Comparison of ENCODE assay signal across 8 cellular contexts in genomic region chr4:119284876-119285611, GRCh38. TPM values are rescaled to one million over a fixed set of nuclear protein-coding genes. Genes with fewer than 3 reads are reported as not detected.
DNase-seq lines count a peak whose midpoint lies in the region; ATAC-seq and TF ChIP-seq lines count a peak whose summit lies in the region.

No MANE protein-coding gene starts in this region.

- H3K4me1 Mint-ChIP-seq in activated CD8-positive, alpha-beta memory T cell treated with anti-CD3 and anti-CD28 coated beads, Interleukin-2, amount 10 ng/mL, durations not matched to agents 7 days and 5 days = peaks cover 14% of the 10 kb centered on the region

- no peak for DNase-seq in activated CD8-positive, alpha-beta memory T cell treated with anti-CD3 and anti-CD28 coated beads, Interleukin-2, amount 10 ng/mL, durations not matched to agents 7 days and 5 days
- no peak for DNase-seq in activated CD8-positive, alpha-beta memory T cell treated with anti-CD3 and anti-CD28 coated beads, Interleukin-2, amount 50 U/mL, for 48 hours
- DNase-seq in LNCaP clone FGC (ENCODE audit: low read depth) (no peak), epithelial cell of esophagus (ENCODE audit: low read depth) (no peak), sciatic nerve (ENCODE audit: low spot score) (no peak), GM19240 (ENCODE audit: insufficient read length, low spot score) (no peak), NCI-H187 treated with DMSO at 0.1 percent for 48 hours (lab: John Stamatoyannopoulos, UW) (no peak), SW 1271 (lab: John Stamatoyannopoulos, UW) (no peak)

- H3K36me3 Mint-ChIP-seq in activated CD8-positive, alpha-beta memory T cell treated with anti-CD3 and anti-CD28 coated beads, Interleukin-2, amount 10 ng/mL, durations not matched to agents 7 days and 5 days = peaks cover under 1% of the 10 kb centered on the region

- ATAC-seq in activated CD8-positive, alpha-beta memory T cell treated with anti-CD3 and anti-CD28 coated beads, Interleukin-2, amount 10 ng/mL, durations not matched to agents 7 days and 5 days = peak; percentile 83
- peak; percentile 16 for ATAC-seq in sciatic nerve

- CTCF ChIA-PET in activated CD8-positive, alpha-beta memory T cell treated with anti-CD3 and anti-CD28 coated beads, Interleukin-2, amount 10 ng/mL, durations not matched to agents 7 days and 5 days (lab: Charles Lee) = interaction anchor here (1.2 kb wide), 1 partner anchor 244 kb away, joined by 3 read pairs; no protein-coding TSS in a partner anchor

- intact Hi-C loops in sciatic nerve (cut with DNase I) = loop anchor here (10.0 kb wide), 2 partner anchors 250 to 300 kb away; no protein-coding TSS in a partner anchor

- H3K4me3 ChIP-seq in LNCaP clone FGC (ENCODE audit: low read depth, low read length) = peak overlapping the region; percentile 27
- H3K4me3 ChIP-seq in epithelial cell of esophagus (ENCODE audit: low read length) = peak overlapping the region; percentile 9

- H3K27me3 Mint-ChIP-seq in activated CD8-positive, alpha-beta memory T cell treated with anti-CD3 and anti-CD28 coated beads, Interleukin-2, amount 10 ng/mL, durations not matched to agents 7 days and 5 days = no peaks in the 10 kb centered on the region

- no peaks in the 10 kb centered on the region for H3K9me3 Mint-ChIP-seq in activated CD8-positive, alpha-beta memory T cell treated with anti-CD3 and anti-CD28 coated beads, Interleukin-2, amount 10 ng/mL, durations not matched to agents 7 days and 5 days (ENCODE audit: low read depth)

- H3K27ac Mint-ChIP-seq in activated CD8-positive, alpha-beta memory T cell treated with anti-CD3 and anti-CD28 coated beads, Interleukin-2, amount 10 ng/mL, durations not matched to agents 7 days and 5 days = peak overlapping the region; percentile 79

- TF ChIP-seq CTCF in LNCaP clone FGC (IDR thresholded peaks at IDR 0.05; ENCODE audit: control insufficient read depth, extremely low read depth, insufficient read depth) (no peak), epithelial cell of esophagus (IDR thresholded peaks at IDR 0.05; ENCODE audit: insufficient read depth, low read depth, low read length, missing control alignments) (no peak)

- peak overlapping the region; percentile 79 for H3K4me3 Mint-ChIP-seq in activated CD8-positive, alpha-beta memory T cell treated with anti-CD3 and anti-CD28 coated beads, Interleukin-2, amount 10 ng/mL, durations not matched to agents 7 days and 5 days

RNA-seq across cellular contexts. Expression of gene FABP2, which starts 36.9 kb away (rescaled TPM):
- not detected for total RNA-seq in activated CD8-positive, alpha-beta memory T cell treated with anti-CD3 and anti-CD28 coated beads, Interleukin-2, amount 10 ng/mL, durations not matched to agents 7 days and 5 days
- not detected for total RNA-seq in sciatic nerve
